Comparison of ENCODE assay signal across 26 cellular contexts in the genomic region with DNA sequence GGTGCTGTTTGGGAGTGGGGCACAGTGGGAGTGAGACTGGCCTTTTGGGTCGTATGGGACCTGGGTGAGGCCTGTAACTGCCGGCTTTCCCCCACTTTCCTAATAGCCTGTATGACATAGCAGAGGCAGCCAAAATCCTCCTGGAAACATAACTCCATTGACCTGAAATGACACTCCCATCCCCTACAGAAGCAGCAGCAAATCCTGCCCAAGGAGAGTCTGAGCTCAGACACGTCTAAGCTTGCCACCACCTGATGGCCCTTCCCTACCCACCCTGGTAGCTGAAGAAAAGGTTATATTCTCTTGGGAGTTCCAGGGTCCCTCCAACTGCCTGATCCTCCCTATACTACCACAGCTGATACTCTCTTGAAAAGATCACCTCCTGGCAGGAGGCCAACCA.
"Had no signal": no experiment of that assay in that cellular context is flagged by ENCODE, and none has a peak within 500 bp of the region (broad histone marks: within the 10 kb centered on the region; RNA-seq: fewer than 3 reads in every experiment).

No MANE protein-coding gene starts in this region.

- H3K9me3 ChIP-seq: transverse colon, uterus had no signal

- ATAC-seq: effector memory CD8-positive, alpha-beta T cell; gastroesophageal sphincter; heart left ventricle; left cardiac atrium; left lung; mucosa of descending colon; natural killer cell treated with Interleukin-12 subunit alpha and Interleukin-12 subunit beta and Interleukin-15 and Interleukin-18, amount 100 ng/mL, for 72 hours; sciatic nerve; stimulated activated naive CD8-positive, alpha-beta T cell treated with anti-CD3 and anti-CD28 coated beads, Interleukin-15, amount 100 ng/mL, for 72 hours; upper lobe of right lung had no signal

- H3K4me1 ChIP-seq: gastroesophageal sphincter, heart left ventricle, left lung, parathyroid adenoma, right atrium auricular region, suprapubic skin, transverse colon, upper lobe of right lung, uterus had no signal

- H3K27me3 ChIP-seq: gastroesophageal sphincter, heart left ventricle, hepatocyte, left lung, right atrium auricular region, suprapubic skin, transverse colon, upper lobe of right lung, uterus had no signal

- H3K4me3 ChIP-seq: coronary artery, gastroesophageal sphincter, heart left ventricle, hepatocyte, left lung, mucosa of descending colon, right atrium auricular region, smooth muscle cell, suprapubic skin, transverse colon, upper lobe of right lung, uterus had no signal

- DNase-seq: effector memory CD8-positive, alpha-beta T cell; foreskin fibroblast; heart left ventricle; left cardiac atrium; left lung; mesenchymal stem cell; mucosa of descending colon; naive B cell; stimulated activated CD4-positive, alpha-beta T cell treated with anti-CD3 and anti-CD28 coated beads, Interleukin-12 subunit alpha, Interleukin-12 subunit beta, amount 100 ng/mL, for 4 hours; stimulated activated CD4-positive, alpha-beta T cell treated with anti-CD3 and anti-CD28 coated beads, Interleukin-1b, Interleukin-23, amount 100 ng/mL, for 48 hours; stimulated activated CD4-positive, alpha-beta T cell treated with anti-CD3 and anti-CD28 coated beads, Interleukin-4, amount 100 ng/mL, for 1 hour; stimulated activated CD8-positive, alpha-beta memory T cell treated with anti-CD3 and anti-CD28 coated beads, Interleukin-4, amount 100 ng/mL, for 48 hours; stimulated activated naive CD4-positive, alpha-beta T cell; stimulated activated naive CD8-positive, alpha-beta T cell treated with anti-CD3 and anti-CD28 coated beads, Interleukin-15, amount 100 ng/mL, for 72 hours; transverse colon; upper lobe of right lung; uterus had no signal

- H3K36me3 ChIP-seq: gastroesophageal sphincter, heart left ventricle, left lung, right atrium auricular region, suprapubic skin, transverse colon, upper lobe of right lung, uterus had no signal

- H3K27ac ChIP-seq: coronary artery, gastroesophageal sphincter, heart left ventricle, hepatocyte, left lung, parathyroid adenoma, right atrium auricular region, suprapubic skin, transverse colon, upper lobe of right lung, uterus had no signal
